Comparison of ENCODE assay signal across 30 cellular contexts in the genomic region with DNA sequence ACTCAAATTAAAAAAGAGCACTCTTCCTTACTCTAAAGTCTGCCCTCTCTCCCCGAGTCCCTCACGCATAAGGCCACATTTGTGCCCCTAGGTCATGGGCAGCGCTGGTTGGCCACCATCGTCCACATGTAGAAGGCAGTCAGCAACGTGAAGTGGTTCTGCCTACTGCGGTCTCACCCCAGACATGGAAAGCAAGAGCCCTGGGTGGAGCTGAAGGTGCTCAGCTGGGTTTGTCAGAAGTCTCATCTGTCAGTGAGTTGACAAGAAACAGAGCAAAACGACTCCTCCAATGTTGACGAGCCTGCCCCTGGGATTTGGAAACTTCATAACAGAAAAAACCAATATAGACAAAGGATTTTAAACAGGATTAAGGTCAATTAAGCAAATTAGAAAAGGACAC.
DNase-seq lines count a peak whose midpoint lies in the region; ATAC-seq and TF ChIP-seq lines count a peak whose summit lies in the region.
"Had no signal": no experiment of that assay in that cellular context is flagged by ENCODE, and none has a peak within 500 bp of the region (broad histone marks: within the 10 kb centered on the region; RNA-seq: fewer than 3 reads in every experiment).

No MANE protein-coding gene starts in this region.

- no peaks in the 10 kb centered on the region for H3K9me3 ChIP-seq in CD8-positive, alpha-beta memory T cell (ENCODE audit: low read length)
- no peaks in the 10 kb centered on the region for H3K9me3 ChIP-seq in naive thymus-derived CD4-positive, alpha-beta T cell (ENCODE audit: control insufficient read depth in 2 of 3, low read length in 3 of 3)
- no peaks in the 10 kb centered on the region for H3K9me3 ChIP-seq in tibial nerve
- H3K9me3 ChIP-seq: esophagus muscularis mucosa, SK-N-SH, uterus had no signal

- no peaks in the 10 kb centered on the region for H3K36me3 ChIP-seq in CD8-positive, alpha-beta memory T cell (ENCODE audit: insufficient read depth, low read length)
- no peaks in the 10 kb centered on the region for H3K36me3 ChIP-seq in naive thymus-derived CD4-positive, alpha-beta T cell (ENCODE audit: control insufficient read depth in 2 of 3, insufficient read depth in 3 of 3, low read length in 3 of 3)
- no peaks in the 10 kb centered on the region for H3K36me3 ChIP-seq in tibial nerve
- H3K36me3 ChIP-seq: cardiac muscle cell, esophagus muscularis mucosa, uterus had no signal

- no peaks in the 10 kb centered on the region for H3K27me3 ChIP-seq in CD8-positive, alpha-beta memory T cell (ENCODE audit: insufficient read depth, low read length, poor library complexity, severe bottlenecking)
- H3K27me3 ChIP-seq in naive thymus-derived CD4-positive, alpha-beta T cell (ENCODE audit: control insufficient read depth in 2 of 2, insufficient read depth in 2 of 2, low read length in 2 of 2) = no peaks in the 10 kb centered on the region
- H3K27me3 ChIP-seq in tibial nerve = peaks cover 0 to 6% of the 10 kb centered on the region in 2 donors
- H3K27me3 ChIP-seq: cardiac muscle cell, uterus had no signal

- peak overlapping the region; percentile 47 for H3K27ac Mint-ChIP-seq in activated T-cell treated with anti-CD3 and anti-CD28 coated beads, Interleukin-2, amount 50 U/mL, for 24 hours
- H3K27ac Mint-ChIP-seq in CD8-positive, alpha-beta memory T cell = peak overlapping the region in 6 of 8 donors; percentile 36 to 85 (median 54)
- H3K27ac Mint-ChIP-seq in activated CD4-positive, alpha-beta memory T cell treated with anti-CD3 and anti-CD28 coated beads for 36 hours = no peak overlapping the region
- H3K27ac Mint-ChIP-seq in naive thymus-derived CD4-positive, alpha-beta T cell = peak overlapping the region in 7 of 9 donors; percentile 36 to 85 (median 78)
- H3K27ac Mint-ChIP-seq: endodermal cell, naive B cell, WTC11 had no signal

- no peak for TF ChIP-seq CTCF in tibial nerve (IDR thresholded peaks at IDR 0.05)

- TF ChIP-seq EP300 in tibial nerve (IDR thresholded peaks at IDR 0.05) = no peak

- H3K4me3 Mint-ChIP-seq in activated T-cell treated with anti-CD3 and anti-CD28 coated beads, Interleukin-2, amount 50 U/mL, for 24 hours = peak overlapping the region; percentile 15
- peak overlapping the region in 6 of 7 donors; percentile 33 to 70 (median 58) for H3K4me3 Mint-ChIP-seq in CD8-positive, alpha-beta memory T cell
- H3K4me3 Mint-ChIP-seq in activated CD4-positive, alpha-beta memory T cell treated with anti-CD3 and anti-CD28 coated beads for 36 hours = peak overlapping the region; percentile 34
- peak overlapping the region; percentile 45 to 75 (median 58) for H3K4me3 Mint-ChIP-seq in naive thymus-derived CD4-positive, alpha-beta T cell
- H3K4me3 Mint-ChIP-seq: endodermal cell, naive B cell, WTC11 had no signal

- peaks cover 16% of the 10 kb centered on the region for H3K4me1 Mint-ChIP-seq in activated T-cell treated with anti-CD3 and anti-CD28 coated beads, Interleukin-2, amount 50 U/mL, for 24 hours (ENCODE audit: low read depth)
- H3K4me1 Mint-ChIP-seq in CD8-positive, alpha-beta memory T cell = peaks cover 5 to 10% (median 9%) of the 10 kb centered on the region in 3 donors
- H3K4me1 Mint-ChIP-seq in activated CD4-positive, alpha-beta memory T cell treated with anti-CD3 and anti-CD28 coated beads for 36 hours (ENCODE audit: low read depth) = peaks cover 16% of the 10 kb centered on the region
- H3K4me1 Mint-ChIP-seq in naive thymus-derived CD4-positive, alpha-beta T cell = peaks cover 12 to 32% (median 26%) of the 10 kb centered on the region in 7 donors
- H3K4me1 Mint-ChIP-seq: naive B cell had no signal

- H3K4me1 ChIP-seq in CD8-positive, alpha-beta memory T cell (ENCODE audit: insufficient read depth, low read length) = peaks cover 8% of the 10 kb centered on the region
- H3K4me1 ChIP-seq in naive thymus-derived CD4-positive, alpha-beta T cell (ENCODE audit: control insufficient read depth in 2 of 2, insufficient read depth in 2 of 2, low read length in 2 of 2) = peaks cover 0 to 4% of the 10 kb centered on the region in 2 donors
- H3K4me1 ChIP-seq in tibial nerve = no peaks in the 10 kb centered on the region
- H3K4me1 ChIP-seq: esophagus muscularis mucosa, uterus had no signal

- POLR2A ChIA-PET in CD8-positive, alpha-beta memory T cell (lab: Charles Lee) = interaction anchor here (1.3 to 1.5 kb wide), 2 partner anchors 347 to 348 kb away, joined by 3 to 4 read pairs; no protein-coding TSS in a partner anchor
- POLR2A ChIA-PET in activated CD4-positive, alpha-beta memory T cell treated with anti-CD3 and anti-CD28 coated beads for 36 hours (lab: Charles Lee) = no interaction called here
- POLR2A ChIA-PET in naive thymus-derived CD4-positive, alpha-beta T cell (lab: Charles Lee) = interaction anchor here (0.6 to 2.1 kb wide), 3 partner anchors 349 to 365 kb away, joined by 3 to 7 read pairs (median 6); no protein-coding TSS in a partner anchor

- no peak overlapping the region for H3K27ac ChIP-seq in CD8-positive, alpha-beta memory T cell (ENCODE audit: low read depth, low read length)
- peak overlapping the region; percentile 28 for H3K27ac ChIP-seq in naive thymus-derived CD4-positive, alpha-beta T cell (ENCODE audit: low read depth, low read length)
- H3K27ac ChIP-seq in tibial nerve = no peak overlapping the region
- H3K27ac ChIP-seq: cardiac muscle cell, esophagus muscularis mucosa, hepatocyte, uterus had no signal

- H3K4me3 ChIP-seq in CD8-positive, alpha-beta memory T cell (ENCODE audit: low read length) = no peak overlapping the region
- no peak overlapping the region for H3K4me3 ChIP-seq in naive thymus-derived CD4-positive, alpha-beta T cell (ENCODE audit: low read length)
- no peak overlapping the region for H3K4me3 ChIP-seq in tibial nerve
- H3K4me3 ChIP-seq: cardiac muscle cell, esophagus muscularis mucosa, hepatocyte, uterus had no signal

- no peak for DNase-seq in activated T-cell treated with anti-CD3 and anti-CD28 coated beads, Interleukin-2, amount 50 U/mL, for 24 hours
- DNase-seq in activated T-cell treated with anti-CD3 and anti-CD28 coated beads, Interleukin-2, amount 50 U/mL, for 48 hours = no peak
- DNase-seq in CD8-positive, alpha-beta memory T cell = no peak
- no peak for DNase-seq in activated CD4-positive, alpha-beta memory T cell treated with anti-CD3 and anti-CD28 coated beads for 36 hours
- DNase-seq in naive thymus-derived CD4-positive, alpha-beta T cell = no peak
- no peak for DNase-seq in tibial nerve (ENCODE audit: low spot score in 2 of 2)
- DNase-seq: ACHN; activated effector memory CD4-positive, alpha-beta T cell treated with anti-CD3 and anti-CD28 coated beads, Interleukin-2, amount 50 U/mL, for 16 hours; aorta; C1 segment of cervical spinal cord; cortex of kidney; endodermal cell; foreskin melanocyte; naive B cell; NCI-H1092 treated with DMSO at 0.1 percent for 48 hours; NCI-H187 treated with DMSO at 0.1 percent for 48 hours; NCI-H2227 treated with DMSO at 0.1 percent for 48 hours; NCI-H748 treated with DMSO at 0.1 percent for 48 hours; occipital lobe; SK-N-SH; stimulated activated CD8-positive, alpha-beta memory T cell treated with anti-CD3 and anti-CD28 coated beads, Interleukin-4, amount 100 ng/mL, for 48 hours; T-helper 9 cell; uterus had no signal

- no peaks in the 10 kb centered on the region for H3K27me3 Mint-ChIP-seq in activated T-cell treated with anti-CD3 and anti-CD28 coated beads, Interleukin-2, amount 50 U/mL, for 24 hours
- peaks cover 3 to 4% of the 10 kb centered on the region in 2 donors for H3K27me3 Mint-ChIP-seq in CD8-positive, alpha-beta memory T cell
- peaks cover 2% of the 10 kb centered on the region for H3K27me3 Mint-ChIP-seq in activated CD4-positive, alpha-beta memory T cell treated with anti-CD3 and anti-CD28 coated beads for 36 hours
- peaks cover 0 to 14% (median 0%) of the 10 kb centered on the region in 5 donors for H3K27me3 Mint-ChIP-seq in naive thymus-derived CD4-positive, alpha-beta T cell

- no peaks in the 10 kb centered on the region for H3K36me3 Mint-ChIP-seq in activated T-cell treated with anti-CD3 and anti-CD28 coated beads, Interleukin-2, amount 50 U/mL, for 24 hours (ENCODE audit: low read depth)
- H3K36me3 Mint-ChIP-seq in CD8-positive, alpha-beta memory T cell = no peaks in the 10 kb centered on the region
- no peaks in the 10 kb centered on the region for H3K36me3 Mint-ChIP-seq in activated CD4-positive, alpha-beta memory T cell treated with anti-CD3 and anti-CD28 coated beads for 36 hours
- no peaks in the 10 kb centered on the region for H3K36me3 Mint-ChIP-seq in naive thymus-derived CD4-positive, alpha-beta T cell
- H3K36me3 Mint-ChIP-seq: naive B cell, WTC11 had no signal

- 77 to 78% methylated on average over 8 of the region's 8 CpGs for WGBS in tibial nerve, 2 donors

- TF ChIP-seq POLR2A in tibial nerve (IDR thresholded peaks at IDR 0.05) = no peak

- H3K9me3 Mint-ChIP-seq in activated T-cell treated with anti-CD3 and anti-CD28 coated beads, Interleukin-2, amount 50 U/mL, for 24 hours = no peaks in the 10 kb centered on the region
- H3K9me3 Mint-ChIP-seq in CD8-positive, alpha-beta memory T cell = no peaks in the 10 kb centered on the region
- H3K9me3 Mint-ChIP-seq in activated CD4-positive, alpha-beta memory T cell treated with anti-CD3 and anti-CD28 coated beads for 36 hours = no peaks in the 10 kb centered on the region
- H3K9me3 Mint-ChIP-seq in naive thymus-derived CD4-positive, alpha-beta T cell = no peaks in the 10 kb centered on the region
- H3K9me3 Mint-ChIP-seq: endodermal cell, naive B cell, WTC11 had no signal

- ATAC-seq in naive thymus-derived CD4-positive, alpha-beta T cell = no peak
- ATAC-seq in HG03280 (IDR thresholded peaks at IDR 0.05; ENCODE audit: unreplicated experiment) (no peak), GM19455 (IDR thresholded peaks at IDR 0.05; ENCODE audit: unreplicated experiment) (no peak)
- ATAC-seq: left lobe of liver, WTC11 had no signal

- intact Hi-C loops in activated CD4-positive, alpha-beta memory T cell treated with anti-CD3 and anti-CD28 coated beads for 36 hours (cut with micrococcal nuclease) = no loop called here
- intact Hi-C loops in naive thymus-derived CD4-positive, alpha-beta T cell (cut with micrococcal nuclease) = loop anchor here in 1 of 2 donors (10.0 kb wide), 1 partner anchor 135 kb away; no protein-coding TSS in a partner anchor

- CTCF ChIA-PET in CD8-positive, alpha-beta memory T cell (lab: Charles Lee) = no interaction called here
- CTCF ChIA-PET in activated CD4-positive, alpha-beta memory T cell treated with anti-CD3 and anti-CD28 coated beads for 36 hours (lab: Charles Lee) = interaction anchor here (2.3 kb wide), 1 partner anchor 9 kb away, joined by 9 read pairs; no protein-coding TSS in a partner anchor
- CTCF ChIA-PET in naive thymus-derived CD4-positive, alpha-beta T cell (lab: Charles Lee) = interaction anchor here (1.3 kb wide), 1 partner anchor 9 kb away, joined by 3 read pairs; no protein-coding TSS in a partner anchor
